Comparison of ENCODE assay signal across 7 cellular contexts in genomic region chr2:202521470-202521869, GRCh38.
"Had no signal": no experiment of that assay in that cellular context is flagged by ENCODE, and none has a peak within 500 bp of the region (broad histone marks: within the 10 kb centered on the region; RNA-seq: fewer than 3 reads in every experiment).

No MANE protein-coding gene starts in this region.

- DNase-seq: GDM1, GF-D8 had no signal

- H3K4me3 ChIP-seq: GM12878 had no signal

- FAIRE-seq: G401.6, GM12878, GM12892, GM18507, GM19239 had no signal

- ATAC-seq: GM12878 had no signal
